Comparison of ENCODE assay signal across 9 cellular contexts in the genomic region with DNA sequence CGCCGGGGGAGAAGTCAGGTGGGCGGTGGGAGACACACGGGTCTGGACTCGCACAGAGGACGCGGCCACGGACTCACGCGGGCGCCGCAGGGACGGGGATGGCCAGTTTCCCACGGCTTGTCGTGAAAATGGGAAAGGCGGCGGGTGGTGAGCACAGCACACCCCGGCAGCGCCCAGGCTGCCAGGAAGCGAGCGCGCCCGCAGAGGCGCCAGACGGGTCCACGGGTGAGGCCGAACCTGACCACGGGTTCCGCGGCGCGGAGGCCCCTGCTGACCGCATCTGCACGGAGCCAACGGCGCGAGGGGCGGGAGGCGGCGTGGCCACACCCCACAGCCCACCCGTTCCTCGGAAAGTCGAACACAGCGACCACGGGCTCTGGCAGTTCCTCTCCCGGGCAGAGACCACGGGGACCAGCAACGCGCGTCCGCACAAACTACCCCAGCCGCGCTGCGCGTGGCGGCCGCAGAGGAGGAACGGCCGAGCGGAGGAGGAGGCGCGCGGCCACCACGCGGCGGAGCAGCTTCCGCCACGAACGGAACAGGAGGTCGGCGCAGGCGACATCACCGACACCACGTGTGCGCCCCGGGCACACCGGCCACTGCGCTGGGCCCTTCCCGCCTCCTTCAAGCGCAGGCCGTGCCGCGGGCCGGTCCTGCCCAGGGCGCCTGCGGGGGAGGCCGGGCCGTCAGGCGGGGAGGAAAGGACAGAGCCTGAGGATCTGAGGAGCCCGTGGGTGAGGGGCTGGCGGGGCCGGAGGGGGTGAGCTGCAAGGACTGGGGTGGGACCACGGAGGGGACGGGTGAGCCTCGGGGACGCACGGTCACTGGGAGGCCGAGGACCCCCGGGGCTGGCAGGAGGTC. TPM values are rescaled to one million over a fixed set of nuclear protein-coding genes. Genes with fewer than 3 reads are reported as not detected.
A peak's percentile ranks its signal among the peaks of the same experiment; 100 is the strongest.
DNase-seq lines count a peak whose midpoint lies in the region; ATAC-seq, FAIRE-seq and TF ChIP-seq lines count a peak whose summit lies in the region.
"Had no signal": no experiment of that assay in that cellular context is flagged by ENCODE, and none has a peak within 500 bp of the region (broad histone marks: within the 10 kb centered on the region; RNA-seq: fewer than 3 reads in every experiment).

No MANE protein-coding gene starts in this region.

- in situ Hi-C loops in KBM-7 (cut with MboI; ENCODE audit: low pct_unique_long_range_greater_than_20kb, low sequenced_read_pairs), result no loop called here

- H3K9ac ChIP-seq in BLaER1, result peak overlapping the region; percentile 76
- H3K9ac ChIP-seq in neural progenitor cell, result no peak overlapping the region

- peak overlapping the region; percentile 98 for H3K4me2 ChIP-seq in BLaER1
- no peak overlapping the region for H3K4me2 ChIP-seq in neural progenitor cell

- H3K4me3 ChIP-seq in BLaER1 (peak overlapping the region; percentile 69), neural progenitor cell (no peak overlapping the region)
- H3K4me3 ChIP-seq: cardiac muscle cell had no signal

- H3K4me1 Mint-ChIP-seq in dendritic cell treated with granulocyte-macrophage colony-stimulating factor and Interleukin-4, amounts not matched to agents 40 ng/mL and 50 ng/mL, for 4 days (ENCODE audit: low read depth), result peaks cover 31% of the 10 kb centered on the region
- H3K4me1 Mint-ChIP-seq in natural killer cell, result peaks cover 0 to 7% of the 10 kb centered on the region in 2 donors
- peaks cover 9% of the 10 kb centered on the region for H3K4me1 Mint-ChIP-seq in neural progenitor cell
- H3K4me1 Mint-ChIP-seq in nephron progenitor cell, result peaks cover 25% of the 10 kb centered on the region

- TF ChIP-seq CTCF in natural killer cell (IDR thresholded peaks at IDR 0.05) (no peak), neural progenitor cell (IDR thresholded peaks at IDR 0.05) (no peak), nephron progenitor cell (IDR thresholded peaks at IDR 0.05) (no peak)

- ATAC-seq in natural killer cell, result peak in 2 of 3 donors; percentile 40 to 82

- H3K79me2 ChIP-seq in neural progenitor cell (ENCODE audit: low read depth), result peaks cover 39% of the 10 kb centered on the region

- peaks cover 3% of the 10 kb centered on the region for H3F3A ChIP-seq in neural progenitor cell (ENCODE audit: low read depth)

- peak overlapping the region; percentile 75 for H3K27ac Mint-ChIP-seq in dendritic cell treated with granulocyte-macrophage colony-stimulating factor and Interleukin-4, amounts not matched to agents 40 ng/mL and 50 ng/mL, for 4 days
- no peak overlapping the region for H3K27ac Mint-ChIP-seq in natural killer cell
- H3K27ac Mint-ChIP-seq in neural progenitor cell, result no peak overlapping the region
- H3K27ac Mint-ChIP-seq in nephron progenitor cell, result no peak overlapping the region

- H3K27ac ChIP-seq in BLaER1 (peak overlapping the region; percentile 82), neural progenitor cell (no peak overlapping the region)
- H3K27ac ChIP-seq: cardiac muscle cell had no signal

- H2AFZ ChIP-seq in neural progenitor cell (replicated peaks), result no peak overlapping the region

- H3K36me3 ChIP-seq in BLaER1 (peaks cover 11% of the 10 kb centered on the region; the same call in 1 of the 2 replicates), neural progenitor cell (no peaks in the 10 kb centered on the region)
- H3K36me3 ChIP-seq: cardiac muscle cell had no signal

- no peak for TF ChIP-seq POLR2A in H54 (IDR thresholded peaks at IDR 0.05; ENCODE audit: low read depth, low read length)

- intact Hi-C loops in dendritic cell treated with granulocyte-macrophage colony-stimulating factor and Interleukin-4, amounts not matched to agents 40 ng/mL and 50 ng/mL, for 4 days (cut with micrococcal nuclease), result no loop called here
- intact Hi-C loops in natural killer cell (cut with micrococcal nuclease), result no loop called here

- H3K9me3 Mint-ChIP-seq in dendritic cell treated with granulocyte-macrophage colony-stimulating factor and Interleukin-4, amounts not matched to agents 40 ng/mL and 50 ng/mL, for 4 days, result no peaks in the 10 kb centered on the region
- H3K9me3 Mint-ChIP-seq in natural killer cell (no peaks in the 10 kb centered on the region), neural progenitor cell (peaks cover 3% of the 10 kb centered on the region), nephron progenitor cell (no peaks in the 10 kb centered on the region)

- peaks cover 27% of the 10 kb centered on the region for H3K27me3 ChIP-seq in BLaER1
- peaks cover 4% of the 10 kb centered on the region for H3K27me3 ChIP-seq in neural progenitor cell
- H3K27me3 ChIP-seq: cardiac muscle cell had no signal

- H3K27me3 Mint-ChIP-seq in dendritic cell treated with granulocyte-macrophage colony-stimulating factor and Interleukin-4, amounts not matched to agents 40 ng/mL and 50 ng/mL, for 4 days, result peaks cover 19% of the 10 kb centered on the region
- H3K27me3 Mint-ChIP-seq in natural killer cell (ENCODE audit: low read depth in 2 of 2) (no peaks in the 10 kb centered on the region), neural progenitor cell (ENCODE audit: insufficient read depth, low read depth) (no peaks in the 10 kb centered on the region), nephron progenitor cell (ENCODE audit: low read depth, poor library complexity) (peaks cover 7% of the 10 kb centered on the region)

- peak overlapping the region; percentile 70 for H3K4me3 Mint-ChIP-seq in dendritic cell treated with granulocyte-macrophage colony-stimulating factor and Interleukin-4, amounts not matched to agents 40 ng/mL and 50 ng/mL, for 4 days
- H3K4me3 Mint-ChIP-seq in natural killer cell, result peak overlapping the region; percentile 50
- no peak overlapping the region for H3K4me3 Mint-ChIP-seq in neural progenitor cell
- no peak overlapping the region for H3K4me3 Mint-ChIP-seq in nephron progenitor cell

- H4K20me1 ChIP-seq in BLaER1, result peaks cover 35% of the 10 kb centered on the region
- H4K20me1 ChIP-seq in neural progenitor cell (ENCODE audit: low read depth), result peaks cover 6% of the 10 kb centered on the region

- H3K9me3 ChIP-seq in BLaER1 (no peaks in the 10 kb centered on the region), neural progenitor cell (ENCODE audit: low read depth) (no peaks in the 10 kb centered on the region)

- no peak for FAIRE-seq in H54 (lab: Jason Lieb, UNC)

- peaks cover 18% of the 10 kb centered on the region for H3K36me3 Mint-ChIP-seq in dendritic cell treated with granulocyte-macrophage colony-stimulating factor and Interleukin-4, amounts not matched to agents 40 ng/mL and 50 ng/mL, for 4 days (ENCODE audit: low read depth)
- H3K36me3 Mint-ChIP-seq in natural killer cell (no peaks in the 10 kb centered on the region), neural progenitor cell (no peaks in the 10 kb centered on the region), nephron progenitor cell (ENCODE audit: low read depth) (peaks cover 8% of the 10 kb centered on the region)

- H3K4me1 ChIP-seq in BLaER1 (peaks cover 91% of the 10 kb centered on the region), neural progenitor cell (peaks cover 5% of the 10 kb centered on the region)

- DNase-seq in KBM-7, result peak; percentile 71
- no peak for DNase-seq in natural killer cell
- no peak for DNase-seq in neural progenitor cell (ENCODE audit: low spot score)
- no peak for DNase-seq in H54 (ENCODE audit: insufficient read length, low spot score)
- DNase-seq in nephron progenitor cell, result no peak
- no peak for DNase-seq in NCI-H2171 treated with DMSO at 0.1 percent for 48 hours (lab: John Stamatoyannopoulos, UW)

RNA-seq across cellular contexts. Expression of gene EXD3, which starts 5.6 kb away (rescaled TPM):
- total RNA-seq in natural killer cell, result 10 to 100 TPM; 28.0 to 35.3 (median 29.6) TPM
- total RNA-seq in neural progenitor cell (ENCODE audit: low replicate concordance), result 4.7 and 25.1 TPM in 2 replicates

RNA-seq across cellular contexts. Expression of gene NOXA1, which starts 5.8 kb away (rescaled TPM):
- total RNA-seq in natural killer cell (1 to 10 TPM; 4.7 to 10.0 (median 7.7) TPM), neural progenitor cell (ENCODE audit: low replicate concordance) (0.39 and 0.65 TPM in 2 replicates)

RNA-seq across cellular contexts. Expression of gene ENTPD8, which starts 23.8 kb away (rescaled TPM):
- total RNA-seq in natural killer cell, result not detected
- not detected in 2 replicates for total RNA-seq in neural progenitor cell (ENCODE audit: low replicate concordance)

RNA-seq across cellular contexts. Expression of gene NSMF, which starts 41.7 kb away (rescaled TPM):
- total RNA-seq in natural killer cell (100 to 1,000 TPM in 1 of 3 donors, 10 to 100 TPM in 2; 78.1 to 111 (median 87.8) TPM), neural progenitor cell (ENCODE audit: low replicate concordance) (17.1 and 62.0 TPM in 2 replicates)

Comparison
In these comparisons a context has a peak if more than half of its experiments do, and no peak if none do; other contexts are left out.
1. H3K4me3 Mint-ChIP-seq: peak in dendritic cell treated with granulocyte-macrophage colony-stimulating factor and Interleukin-4, amounts not matched to agents 40 ng/mL and 50 ng/mL, for 4 days (single experiment) and natural killer cell (single experiment); none in neural progenitor cell (single experiment) and nephron progenitor cell (single experiment).